19 cellular contexts compared by ENCODE assay signal in genomic region chr5:33080287-33080686, GRCh38.
DNase-seq lines count a peak whose midpoint lies in the region; ATAC-seq, FAIRE-seq and TF ChIP-seq lines count a peak whose summit lies in the region.
"Had no signal": no experiment of that assay in that cellular context is flagged by ENCODE, and none has a peak within 500 bp of the region (broad histone marks: within the 10 kb centered on the region; RNA-seq: fewer than 3 reads in every experiment).

No MANE protein-coding gene starts in this region.

- H3K36me3 ChIP-seq in heart right ventricle: no peaks in the 10 kb centered on the region
- H3K36me3 ChIP-seq in smooth muscle cell (ENCODE audit: low read depth): no peaks in the 10 kb centered on the region

- no peaks in the 10 kb centered on the region for H3K36me3 Mint-ChIP-seq in mesothelial cell of epicardium
- H3K36me3 Mint-ChIP-seq: CD4-positive, alpha-beta memory T cell had no signal

- H4K20me1 ChIP-seq in smooth muscle cell (ENCODE audit: low read depth): no peaks in the 10 kb centered on the region

- no peak overlapping the region for H3K9ac ChIP-seq in smooth muscle cell (ENCODE audit: low read depth)
- H3K9ac ChIP-seq: GM23248 had no signal

- peak overlapping the region; percentile 13 for H3K4me2 ChIP-seq in smooth muscle cell

- H3K4me3 ChIP-seq in heart right ventricle: no peak overlapping the region
- H3K4me3 ChIP-seq in smooth muscle cell: no peak overlapping the region
- H3K4me3 ChIP-seq: GM23248 had no signal

- DNase-seq in Right ventricle myocardium superior (no peak), left cardiac atrium (no peak), HTR-8/SVneo (ENCODE audit: insufficient read length, low spot score) (no peak), heart right ventricle (no peak), smooth muscle cell (lab: John Stamatoyannopoulos, UW; ENCODE audit: unreplicated experiment) (no peak), mesothelial cell of epicardium (ENCODE audit: low spot score in 2 of 2, unreplicated experiment in 2 of 2) (no peak)
- DNase-seq: C1 segment of cervical spinal cord; Calu3; CD4-positive, alpha-beta memory T cell; COR-L47; DMS153; DND-41; GM23248; H7; HCEC 1CT had no signal

- ATAC-seq in Right ventricle myocardium superior (ENCODE audit: poor library complexity): peak; percentile 61
- no peak for ATAC-seq in left cardiac atrium
- ATAC-seq in heart right ventricle: peak in 5 of 8 donors; percentile 37 to 67 (median 53)
- no peak for ATAC-seq in esophagus mucosa

- no peak overlapping the region for H2AFZ ChIP-seq in smooth muscle cell (ENCODE audit: low read depth)
- H2AFZ ChIP-seq: GM23248 had no signal

- H3K9me3 Mint-ChIP-seq in mesothelial cell of epicardium: peaks cover 5% of the 10 kb centered on the region

- no peaks in the 10 kb centered on the region for H3K27me3 ChIP-seq in heart right ventricle
- no peaks in the 10 kb centered on the region for H3K27me3 ChIP-seq in smooth muscle cell (ENCODE audit: low read depth)

- H3K27ac Mint-ChIP-seq in mesothelial cell of epicardium: no peak overlapping the region
- H3K27ac Mint-ChIP-seq: CD4-positive, alpha-beta memory T cell had no signal

- no peak overlapping the region for H3K4me3 Mint-ChIP-seq in mesothelial cell of epicardium
- H3K4me3 Mint-ChIP-seq: CD4-positive, alpha-beta memory T cell had no signal

- H3F3A ChIP-seq in smooth muscle cell (ENCODE audit: low read depth): no peaks in the 10 kb centered on the region

- WGBS in heart right ventricle, 2 donors: 46 to 60% methylated on average over 4 of the region's 4 CpGs
- WGBS in smooth muscle cell (ENCODE audit: low lambda C conversion rate): 58% methylated on average over 4 of the region's 4 CpGs

- H3K4me1 ChIP-seq in heart right ventricle (peaks cover 0 to 18% (median 0%) of the 10 kb centered on the region in 9 donors), smooth muscle cell (ENCODE audit: low read depth) (peaks cover 4% of the 10 kb centered on the region)

- no peaks in the 10 kb centered on the region for H3K4me1 Mint-ChIP-seq in mesothelial cell of epicardium
- H3K4me1 Mint-ChIP-seq: CD4-positive, alpha-beta memory T cell had no signal

- peaks cover 5% of the 10 kb centered on the region for H3K27me3 Mint-ChIP-seq in mesothelial cell of epicardium (ENCODE audit: low read depth)
- H3K27me3 Mint-ChIP-seq: CD4-positive, alpha-beta memory T cell had no signal

- H3K27ac ChIP-seq in heart right ventricle: peak overlapping the region in 2 of 10 donors; percentile 29 to 67
- H3K27ac ChIP-seq in smooth muscle cell (ENCODE audit: low read depth): no peak overlapping the region
- H3K27ac ChIP-seq: GM23248 had no signal

- H3K79me2 ChIP-seq in smooth muscle cell (ENCODE audit: low read depth): no peaks in the 10 kb centered on the region

- intact Hi-C loops in Right ventricle myocardium superior (cut with DNase I) (no loop called here), left cardiac atrium (cut with DNase I) (no loop called here), heart right ventricle (cut with DNase I) (no loop called here)

- H3K9me3 ChIP-seq in heart right ventricle (peaks cover 0 to 10% (median 0%) of the 10 kb centered on the region in 11 donors), smooth muscle cell (replicated peaks; ENCODE audit: low read depth) (no peaks in the 10 kb centered on the region)

- FAIRE-seq in HTR-8/SVneo (lab: Jason Lieb, UNC): peak; percentile 4
- FAIRE-seq: G401.6, GM19239, H1 had no signal

- TF ChIP-seq CTCF in heart right ventricle (IDR thresholded peaks at IDR 0.05) (no peak), smooth muscle cell (IDR thresholded peaks at IDR 0.05; ENCODE audit: borderline replicate concordance, insufficient read depth, poor library complexity, severe bottlenecking) (no peak), mesothelial cell of epicardium (IDR thresholded peaks at IDR 0.05; ENCODE audit: unreplicated experiment) (no peak)

Comparison
In these comparisons a context has a peak if more than half of its experiments do, and no peak if none do; other contexts are left out.
1. ATAC-seq: peak in Right ventricle myocardium superior (single experiment) and heart right ventricle (5 of 8); none in left cardiac atrium (0 of 2) and esophagus mucosa (single experiment).